In genomic region chr3:150697646-150698045, GRCh38 we compare ENCODE assay signal across 31 cellular contexts. TPM values are rescaled to one million over a fixed set of nuclear protein-coding genes. Genes with fewer than 3 reads are reported as not detected.
DNase-seq lines count a peak whose midpoint lies in the region; ATAC-seq, FAIRE-seq and TF ChIP-seq lines count a peak whose summit lies in the region.
"Had no signal": no experiment of that assay in that cellular context is flagged by ENCODE, and none has a peak within 500 bp of the region (broad histone marks: within the 10 kb centered on the region; RNA-seq: fewer than 3 reads in every experiment).

No MANE protein-coding gene starts in this region.

- H3K27ac ChIP-seq in K562 (ENCODE audit: extremely low read depth, low read depth, low read length) (no peak overlapping the region), tibial artery (no peak overlapping the region), esophagus squamous epithelium (no peak overlapping the region)
- H3K27ac ChIP-seq: A549, epithelial cell of prostate, left lung, ovary, suprapubic skin, vagina, VCaP had no signal

- ATAC-seq in K562 = no peak
- ATAC-seq: activated CD8-positive, alpha-beta memory T cell treated with anti-CD3 and anti-CD28 coated beads, Interleukin-2, amount 10 ng/mL, durations not matched to agents 7 days and 5 days; HepG2; left lung; natural killer cell had no signal

- H3K9me3 ChIP-seq in K562 (replicated peaks; ENCODE audit: control insufficient read depth, insufficient read depth, low read depth, low read length) (no peaks in the 10 kb centered on the region; the same call in 1 of the 2 replicates), tibial artery (no peaks in the 10 kb centered on the region), esophagus squamous epithelium (no peaks in the 10 kb centered on the region)
- H3K9me3 ChIP-seq: A549, ovary, suprapubic skin, vagina had no signal

- FAIRE-seq in K562 (lab: Jason Lieb, UNC) = no peak
- FAIRE-seq: A549, HepG2 had no signal

- intact Hi-C loops in K562 (cut with micrococcal nuclease) (no loop called here), tibial artery (cut with DNase I; ENCODE audit: low total_unique reads) (no loop called here), lower leg skin (cut with DNase I; ENCODE audit: low total_unique reads) (no loop called here), esophagus squamous epithelium (cut with DNase I) (no loop called here)

- H2AFZ ChIP-seq in K562 (ENCODE audit: low read depth, low read length) = 0 out of 2 replicates have a peak overlapping the region, but pooled peaks have one; percentile 26

- H4K20me1 ChIP-seq in K562 (replicated peaks; ENCODE audit: control insufficient read depth, insufficient read depth, low read length) = no peaks in the 10 kb centered on the region

- no peaks in the 10 kb centered on the region for H3K79me2 ChIP-seq in K562 (ENCODE audit: control insufficient read depth, insufficient read depth, low read length)

- in situ Hi-C loops in K562 (cut with MboI) = no loop called here

- no TSS peak for BruUV-seq in K562 (replicated peaks; lab: Mats Ljungman, UMichigan)

- H3K9me1 ChIP-seq in K562 (ENCODE audit: control insufficient read depth, insufficient read depth, low read length) = no peaks in the 10 kb centered on the region

- no peaks in the 10 kb centered on the region; a peak in 1 of 5 replicates for H3K4me1 ChIP-seq in K562 (replicated peaks in 1 of 2; ENCODE audit: control insufficient read depth in 2 of 2, insufficient read depth in 2 of 2, low read length in 2 of 2)
- H3K4me1 ChIP-seq in tibial artery = no peaks in the 10 kb centered on the region
- no peaks in the 10 kb centered on the region for H3K4me1 ChIP-seq in esophagus squamous epithelium
- H3K4me1 ChIP-seq: left lung, suprapubic skin, vagina had no signal

- DNase-seq in AG10803 (ENCODE audit: low read depth) (peak; percentile 39), HT1080 (ENCODE audit: low read depth) (peak; percentile 45), K562 (ENCODE audit: extremely low read depth in 1 of 4, low spot score in 3 of 4) (no peak), hepatic stellate cell (ENCODE audit: low spot score) (peak; percentile 29), tibial artery (no peak), lower leg skin (ENCODE audit: low spot score in 2 of 2) (no peak), esophagus squamous epithelium (lab: John Stamatoyannopoulos, UW) (no peak), Ammon's horn (ENCODE audit: low spot score) (no peak)
- DNase-seq: activated CD4-positive, alpha-beta T cell treated with anti-CD3 and anti-CD28 coated beads, Interleukin-2, amount 10 ng/mL, durations not matched to agents 24 days and 14 days; activated CD8-positive, alpha-beta memory T cell treated with anti-CD3 and anti-CD28 coated beads, Interleukin-2, amount 10 ng/mL, durations not matched to agents 7 days and 5 days; activated naive CD4-positive, alpha-beta T cell treated with anti-CD3 and anti-CD28 coated beads, Interleukin-2, amount 50 U/mL, for 16 hours; anterior cingulate cortex; C1 segment of cervical spinal cord; DND-41; foreskin melanocyte; hippocampal formation; immature natural killer cell; left lung; midbrain; natural killer cell; NCI-H1092; NCI-H1930; ovary; retina had no signal

- H3K4me2 ChIP-seq in K562 (ENCODE audit: insufficient read depth, low read length) = no peak overlapping the region
- H3K4me2 ChIP-seq: A549 had no signal

- TF ChIP-seq EP300 in K562 (IDR thresholded peaks at IDR 0.05; ENCODE audit: low read length) = no peak

- TF ChIP-seq CTCF in AG10803 (conservative IDR thresholded peaks at IDR 0.05; ENCODE audit: low read length) (no peak), K562 (IDR thresholded peaks at IDR 0.05 in 2 of 3, conservative IDR thresholded peaks at IDR 0.05 in 1 of 3; ENCODE audit: insufficient read depth in 2 of 3, low read depth in 1 of 3, low read length in 3 of 3) (no peak), tibial artery (IDR thresholded peaks at IDR 0.05) (no peak), lower leg skin (IDR thresholded peaks at IDR 0.05) (no peak), esophagus squamous epithelium (IDR thresholded peaks at IDR 0.05) (no peak)

- TF ChIP-seq POLR2A in K562 (conservative IDR thresholded peaks at IDR 0.05) (no peak), lower leg skin (IDR thresholded peaks at IDR 0.05) (no peak), esophagus squamous epithelium (IDR thresholded peaks at IDR 0.05) (no peak)

- H3K27me3 ChIP-seq in K562 (ENCODE audit: control insufficient read depth in 2 of 2, insufficient read depth in 2 of 2, low read length in 2 of 2) (no peaks in the 10 kb centered on the region), tibial artery (no peaks in the 10 kb centered on the region), esophagus squamous epithelium (no peaks in the 10 kb centered on the region)
- H3K27me3 ChIP-seq: left lung, ovary, suprapubic skin, vagina had no signal

- H3K36me3 ChIP-seq in K562 (ENCODE audit: control insufficient read depth, insufficient read depth, low read length) (no peaks in the 10 kb centered on the region), tibial artery (no peaks in the 10 kb centered on the region), esophagus squamous epithelium (no peaks in the 10 kb centered on the region)
- H3K36me3 ChIP-seq: left lung, ovary, suprapubic skin, vagina had no signal

- no peak overlapping the region for H3K9ac ChIP-seq in K562 (ENCODE audit: insufficient read depth in 1 of 2, low read depth in 2 of 2, low read length in 2 of 2)

- H3K4me3 ChIP-seq in AG10803 (ENCODE audit: low read length) (no peak overlapping the region), K562 (no peak overlapping the region), tibial artery (no peak overlapping the region), lower leg skin (ENCODE audit: low read depth, poor library complexity, severe bottlenecking) (no peak overlapping the region), esophagus squamous epithelium (no peak overlapping the region)
- H3K4me3 ChIP-seq: A549, left lung, ovary, suprapubic skin, vagina had no signal

- no peak for TF ChIP-seq RAD21 in K562 (CRISPR knock-in tag; conservative IDR thresholded peaks at IDR 0.05 in 1 of 2, IDR thresholded peaks at IDR 0.05 in 1 of 2)

- POLR2A ChIA-PET in K562 (lab: Yijun Ruan, JAX) = interaction anchor here (0.6 kb wide), 1 partner anchor 151 kb away, joined by 3 read pairs; the partner anchor contains the start of gene SERP1

- CTCF ChIA-PET in K562 (lab: Yijun Ruan, JAX; ENCODE audit: low intra/inter-chr PET ratio) = no interaction called here

TF ChIP-seq in K562, 482 proteins besides CTCF, POLR2A, EP300 and RAD21 (continues in another document):
- no peak for TF ChIP-seq CAMTA2 (CRISPR knock-in tag; conservative IDR thresholded peaks at IDR 0.05)

RNA-seq across cellular contexts. Expression of gene ERICH6, which starts 6.1 kb away (rescaled TPM):
- not detected in 2 replicates for total RNA-seq in HT1080 (2014; rRNA removed; shearing (Covaris generic))
- 0.03 TPM in 1 of 2 replicates, not detected in the other for polyA plus RNA-seq in HT1080 (2015; cell fraction: cytosol; rRNA removed)
- 0.10 TPM in 1 of 2 replicates, not detected in the other for polyA plus RNA-seq in HT1080 (2015; cell fraction: nucleus; rRNA removed)
- 0.14 TPM in 1 of 2 replicates, not detected in the other for total RNA-seq in K562 (2011; cell fraction: chromatin; rRNA removed; ENCODE audit: low replicate concordance)
- total RNA-seq in K562 (2011; cell fraction: nucleolus; rRNA removed) = not detected in 2 replicates
- not detected in 2 replicates for total RNA-seq in K562 (2011; cell fraction: nucleoplasm; rRNA removed)
- total RNA-seq in K562 (2014; rRNA removed) (not detected in 2 replicates), K562 (2014; rRNA removed; fragmentation: Illumina TruSeq; extraction: Trizol) (not detected in 2 replicates), K562 (2015; rRNA removed; fragmentation: Illumina TruSeq; extraction: Trizol) (not detected in 2 replicates), K562 (2021) (not detected in 2 replicates), lower leg skin (not detected), esophagus squamous epithelium (not detected)
- polyA plus RNA-seq in K562 (2011; rRNA removed) (not detected in 2 replicates), K562 (2014; fragmentation: Illumina TruSeq; extraction: Trizol) (not detected in 2 replicates), K562 (2014; fragmentation: Nextera tagmentation; extraction: Ambion mirVana) (not detected), K562 (2014; rRNA removed) (not detected in 2 replicates)
- polyA plus RNA-seq in K562 (2011; cell fraction: cytosol; rRNA removed) = not detected in 2 replicates
- not detected in 2 replicates for polyA plus RNA-seq in K562 (2011; cell fraction: nucleus; rRNA removed)
- polyA plus RNA-seq in K562 (2012) = not detected in 2 replicates
- not detected in 2 replicates for polyA minus RNA-seq in K562 (2011; rRNA and poly(A)+ RNA removed)
- polyA minus RNA-seq in K562 (2011; cell fraction: cytosol; rRNA and poly(A)+ RNA removed) = not detected in 2 replicates
- polyA minus RNA-seq in K562 (2011; cell fraction: nucleus; rRNA and poly(A)+ RNA removed) = 0.13 TPM in 1 of 2 replicates, not detected in the other
- total RNA-seq: activated CD4-positive, alpha-beta T cell treated with anti-CD3 and anti-CD28 coated beads, Interleukin-2, amount 10 ng/mL, durations not matched to agents 24 days and 14 days; activated CD8-positive, alpha-beta memory T cell treated with anti-CD3 and anti-CD28 coated beads, Interleukin-2, amount 10 ng/mL, durations not matched to agents 7 days and 5 days; activated T-helper 1 cell treated with anti-CD3 and anti-CD28 coated beads, Interleukin-12 subunit alpha, Interleukin-12 subunit beta, Interleukin-2, Interleukin-4 antibody, amounts not matched to agents 30 ng/mL and 10 ng/mL and 1 ng/mL, durations not matched to agents 14 hours and 24 hours and 36 hours; HepG2; left lung; vagina had no signal

Comparison
In these comparisons a context has a peak if more than half of its experiments do, and no peak if none do; other contexts are left out.
1. DNase-seq: peak in AG10803 (single experiment), HT1080 (single experiment) and hepatic stellate cell (single experiment); none in K562 (0 of 4), tibial artery (0 of 2), lower leg skin (0 of 2), esophagus squamous epithelium (single experiment) and Ammon's horn (single experiment).